Comparison of ENCODE assay signal across 23 cellular contexts in genomic region chr15:32840481-32841245, GRCh38.
DNase-seq lines count a peak whose midpoint lies in the region; ATAC-seq and TF ChIP-seq lines count a peak whose summit lies in the region.
"Had no signal": no experiment of that assay in that cellular context is flagged by ENCODE, and none has a peak within 500 bp of the region (broad histone marks: within the 10 kb centered on the region; RNA-seq: fewer than 3 reads in every experiment).

No MANE protein-coding gene starts in this region.

- H3K36me3 ChIP-seq in skeletal muscle satellite cell (ENCODE audit: insufficient read depth, low read length) (no peaks in the 10 kb centered on the region), gastroesophageal sphincter (no peaks in the 10 kb centered on the region), GM23338 (ENCODE audit: insufficient read depth) (no peaks in the 10 kb centered on the region)
- H3K36me3 ChIP-seq: colonic mucosa, right lobe of liver had no signal

- TF ChIP-seq POLR2A in gastroesophageal sphincter (IDR thresholded peaks at IDR 0.05): no peak

- H3K9me3 Mint-ChIP-seq in GM23338 (no peaks in the 10 kb centered on the region; the same call in 2 of the 3 replicates), type B pancreatic cell (no peaks in the 10 kb centered on the region)
- H3K9me3 Mint-ChIP-seq: activated naive CD8-positive, alpha-beta T cell treated with anti-CD3 and anti-CD28 coated beads, Interleukin-2, amount 10 ng/mL, durations not matched to agents 7 days and 5 days; natural killer cell had no signal

- H3K4me1 Mint-ChIP-seq in GM23338: peaks cover 13% of the 10 kb centered on the region
- H3K4me1 Mint-ChIP-seq in type B pancreatic cell (ENCODE audit: unreplicated experiment): peaks cover 29% of the 10 kb centered on the region
- H3K4me1 Mint-ChIP-seq: activated naive CD8-positive, alpha-beta T cell treated with anti-CD3 and anti-CD28 coated beads, Interleukin-2, amount 10 ng/mL, durations not matched to agents 7 days and 5 days; natural killer cell had no signal

- 16 to 34% methylated on average over 6 to 7 of the region's 7 CpGs for WGBS in gastroesophageal sphincter (ENCODE audit: low coverage in 1 of 2), 2 donors

- ATAC-seq in gastroesophageal sphincter (no peak), GM23338 (no peak)
- ATAC-seq: body of pancreas, left lobe of liver, natural killer cell, right lobe of liver had no signal

- TF ChIP-seq EP300 in gastroesophageal sphincter (IDR thresholded peaks at IDR 0.05): no peak

- H3K27me3 ChIP-seq in skeletal muscle satellite cell (ENCODE audit: control insufficient read depth, insufficient read depth, low read length) (no peaks in the 10 kb centered on the region), gastroesophageal sphincter (no peaks in the 10 kb centered on the region), GM23338 (ENCODE audit: insufficient read depth) (no peaks in the 10 kb centered on the region)
- H3K27me3 ChIP-seq: body of pancreas, colonic mucosa, right lobe of liver had no signal

- TF ChIP-seq CTCF in fibroblast of mammary gland (conservative IDR thresholded peaks at IDR 0.05; ENCODE audit: control insufficient read depth, insufficient read depth, low read depth, low read length) (no peak), gastroesophageal sphincter (IDR thresholded peaks at IDR 0.05) (no peak), GM23338 (conservative IDR thresholded peaks at IDR 0.05; ENCODE audit: low read depth in 2 of 2) (no peak), type B pancreatic cell (conservative IDR thresholded peaks at IDR 0.05) (no peak)

- H3K4me1 ChIP-seq in skeletal muscle satellite cell (ENCODE audit: control insufficient read depth, insufficient read depth, low read length) (peaks cover 56% of the 10 kb centered on the region), gastroesophageal sphincter (peaks cover 0 to 11% (median 3%) of the 10 kb centered on the region in 3 donors), GM23338 (ENCODE audit: insufficient read depth) (0 out of 2 replicates have a peak, but pooled peaks cover 8% of the 10 kb centered on the region)
- H3K4me1 ChIP-seq: body of pancreas, colonic mucosa, right lobe of liver had no signal

- no peaks in the 10 kb centered on the region for H4K20me1 ChIP-seq in GM23338 (replicated peaks; ENCODE audit: insufficient read depth)

- H3K4me2 ChIP-seq in skeletal muscle satellite cell (ENCODE audit: low read length) (peak overlapping the region; percentile 80), GM23338 (no peak overlapping the region)

- 0 out of 2 replicates have a peak, but pooled peaks cover 5% of the 10 kb centered on the region for H3K9me2 ChIP-seq in GM23338 (ENCODE audit: insufficient read depth)

- no peaks in the 10 kb centered on the region for H3F3A ChIP-seq in GM23338 (replicated peaks; ENCODE audit: low read depth)

- H3K4me3 ChIP-seq in fibroblast of mammary gland (ENCODE audit: control insufficient read depth, low read depth, low read length): no peak overlapping the region
- H3K4me3 ChIP-seq in skeletal muscle satellite cell (ENCODE audit: low read length): peak overlapping the region; percentile 65
- H3K4me3 ChIP-seq in gastroesophageal sphincter: no peak overlapping the region
- H3K4me3 ChIP-seq in GM23338: no peak overlapping the region
- H3K4me3 ChIP-seq: body of pancreas, colonic mucosa, right lobe of liver, SK-N-MC had no signal

- H2AFZ ChIP-seq in GM23338: no peak overlapping the region

- H3K9me3 ChIP-seq in skeletal muscle satellite cell (replicated peaks; ENCODE audit: low read length): no peaks in the 10 kb centered on the region
- H3K9me3 ChIP-seq in gastroesophageal sphincter: no peaks in the 10 kb centered on the region
- H3K9me3 ChIP-seq: body of pancreas, colonic mucosa, right lobe of liver had no signal

- DNase-seq in GM03348 (ENCODE audit: low spot score) (peak; percentile 15), RPMI7951 (ENCODE audit: low read depth) (peak; percentile 50), fibroblast of mammary gland (ENCODE audit: low read depth) (peak; percentile 85), NCI-H2081 treated with DMSO at 0.1 percent for 48 hours (lab: John Stamatoyannopoulos, UW) (no peak), GM23338 (ENCODE audit: low spot score) (no peak), type B pancreatic cell (ENCODE audit: extremely low spot score, unreplicated experiment) (no peak)
- DNase-seq: activated CD4-positive, alpha-beta T cell treated with anti-CD3 and anti-CD28 coated beads, Interleukin-2, amount 50 U/mL, for 4 hours; activated CD8-positive, alpha-beta memory T cell treated with anti-CD3 and anti-CD28 coated beads, Interleukin-2, amount 50 U/mL, for 48 hours; activated effector memory CD4-positive, alpha-beta T cell treated with Interleukin-2 at 50 U/mL for 16 hours; activated naive CD8-positive, alpha-beta T cell treated with anti-CD3 and anti-CD28 coated beads, Interleukin-2, amount 10 ng/mL, durations not matched to agents 7 days and 5 days; colonic mucosa; DMS53; Kasumi-1; natural killer cell; NCI-H1092; NCI-H1930; NCI-H446; right lobe of liver had no signal

- H3K27ac ChIP-seq in gastroesophageal sphincter: no peak overlapping the region
- H3K27ac ChIP-seq in GM23338 (ENCODE audit: low read depth): no peak overlapping the region
- H3K27ac ChIP-seq: body of pancreas, colonic mucosa, right lobe of liver, SK-N-MC had no signal

- H3K27me3 Mint-ChIP-seq in GM23338 (ENCODE audit: insufficient read depth, low read depth, poor library complexity) (peaks cover 2% of the 10 kb centered on the region), type B pancreatic cell (no peaks in the 10 kb centered on the region)

- H3K27ac Mint-ChIP-seq in GM23338: no peak overlapping the region
- H3K27ac Mint-ChIP-seq in type B pancreatic cell: no peak overlapping the region
- H3K27ac Mint-ChIP-seq: activated naive CD8-positive, alpha-beta T cell treated with anti-CD3 and anti-CD28 coated beads, Interleukin-2, amount 10 ng/mL, durations not matched to agents 7 days and 5 days; natural killer cell had no signal

- H3K9ac ChIP-seq in skeletal muscle satellite cell (ENCODE audit: low read depth, low read length): peak overlapping the region; percentile 85

- no peak overlapping the region for H3K4me3 Mint-ChIP-seq in GM23338
- no peak overlapping the region for H3K4me3 Mint-ChIP-seq in type B pancreatic cell
- H3K4me3 Mint-ChIP-seq: activated naive CD8-positive, alpha-beta T cell treated with anti-CD3 and anti-CD28 coated beads, Interleukin-2, amount 10 ng/mL, durations not matched to agents 7 days and 5 days; natural killer cell had no signal

- H3K79me2 ChIP-seq in GM23338 (replicated peaks; ENCODE audit: insufficient read depth): no peaks in the 10 kb centered on the region

- H3K36me3 Mint-ChIP-seq in GM23338 (ENCODE audit: low read depth): no peaks in the 10 kb centered on the region
- no peaks in the 10 kb centered on the region for H3K36me3 Mint-ChIP-seq in type B pancreatic cell
- H3K36me3 Mint-ChIP-seq: activated naive CD8-positive, alpha-beta T cell treated with anti-CD3 and anti-CD28 coated beads, Interleukin-2, amount 10 ng/mL, durations not matched to agents 7 days and 5 days; natural killer cell had no signal

TF ChIP-seq in GM23338, 12 proteins besides CTCF, POLR2A, EP300 and RAD21 (continues in another document):
- TF ChIP-seq NANOG (IDR thresholded peaks at IDR 0.05; ENCODE audit: borderline replicate concordance) (no peak), ZNF331 (CRISPR knock-in tag; IDR thresholded peaks at IDR 0.05; ENCODE audit: low read depth) (no peak), ETS1 (IDR thresholded peaks at IDR 0.05) (no peak), POLR2AphosphoS5 (IDR thresholded peaks at IDR 0.05; ENCODE audit: low read depth) (no peak)

Comparison
In these comparisons a context has a peak if more than half of its experiments do, and no peak if none do; other contexts are left out.
1. DNase-seq: peak in GM03348 (single experiment), RPMI7951 (single experiment) and fibroblast of mammary gland (single experiment); none in NCI-H2081 treated with DMSO at 0.1 percent for 48 hours (single experiment), GM23338 (single experiment) and type B pancreatic cell (single experiment).